In genomic region chr2:210503622-210504300, GRCh38 we compare ENCODE assay signal across 11 cellular contexts. TPM values are rescaled to one million over a fixed set of nuclear protein-coding genes. Genes with fewer than 3 reads are reported as not detected.
A peak's percentile ranks its signal among the peaks of the same experiment; 100 is the strongest.
DNase-seq lines count a peak whose midpoint lies in the region; ATAC-seq and TF ChIP-seq lines count a peak whose summit lies in the region.
"Had no signal": no experiment of that assay in that cellular context is flagged by ENCODE, and none has a peak within 500 bp of the region (broad histone marks: within the 10 kb centered on the region; RNA-seq: fewer than 3 reads in every experiment).

No MANE protein-coding gene starts in this region.

- POLR2A ChIA-PET in MCF 10A (lab: Yijun Ruan, JAX), result no interaction called here
- POLR2A ChIA-PET in RWPE1 (lab: Yijun Ruan, JAX; ENCODE audit: low non-redundant PET), result no interaction called here
- POLR2A ChIA-PET in Caco-2 (lab: Charles Lee), result no interaction called here

- ATAC-seq in mucosa of descending colon (peak; percentile 17), thoracic aorta (ENCODE audit: insufficient number of reproducible peaks, low FRiP score, low read depth) (no peak)

- H3K4me3 Mint-ChIP-seq in MCF 10A (ENCODE audit: unreplicated experiment) (no peak overlapping the region), Caco-2 (ENCODE audit: unreplicated experiment) (no peak overlapping the region)
- H3K4me3 Mint-ChIP-seq: nephron progenitor cell had no signal

- intact Hi-C loops in breast epithelium (cut with DNase I; ENCODE audit: low total_unique reads), result no loop called here
- intact Hi-C loops in MCF 10A (cut with micrococcal nuclease), result no loop called here
- intact Hi-C loops in dorsolateral prefrontal cortex (cut with DNase I), result loop anchor here (2.0 to 5.0 kb wide), 6 partner anchors 61 to 534 kb away; no protein-coding TSS in a partner anchor
- intact Hi-C loops in mucosa of descending colon (cut with DNase I, micrococcal nuclease), result no loop called here
- intact Hi-C loops in Caco-2 (cut with micrococcal nuclease; ENCODE audit: unreplicated experiment), result loop anchor here (1.0 kb wide), 2 partner anchors 46 to 74 kb away; no protein-coding TSS in a partner anchor

- H3K27me3 ChIP-seq in breast epithelium (no peaks in the 10 kb centered on the region), dorsolateral prefrontal cortex (peaks cover 0 to under 1% (median 0%) of the 10 kb centered on the region in 45 donors), thoracic aorta (replicated peaks; ENCODE audit: insufficient read depth) (no peaks in the 10 kb centered on the region), Caco-2 (replicated peaks; ENCODE audit: control insufficient read depth, insufficient read depth, low read length) (no peaks in the 10 kb centered on the region)
- H3K27me3 ChIP-seq: BE2C had no signal

- no peak for DNase-seq in breast epithelium (ENCODE audit: low spot score in 2 of 2)
- DNase-seq in MCF 10A (ENCODE audit: unreplicated experiment), result no peak
- peak; percentile 12 to 89 (median 72) for DNase-seq in dorsolateral prefrontal cortex
- DNase-seq in mucosa of descending colon, result no peak
- no peak for DNase-seq in thoracic aorta (ENCODE audit: low spot score)
- DNase-seq in RWPE1 (ENCODE audit: low spot score), result no peak
- no peak for DNase-seq in D341Med (ENCODE audit: low spot score)
- no peak for DNase-seq in Caco-2

- peak overlapping the region; percentile 10 to 32 (median 22) for H3K4me3 ChIP-seq in breast epithelium
- H3K4me3 ChIP-seq in dorsolateral prefrontal cortex, result peak overlapping the region in 56 of 59 donors; percentile 7 to 67 (median 43)
- no peak overlapping the region for H3K4me3 ChIP-seq in mucosa of descending colon
- peak overlapping the region; percentile 58 for H3K4me3 ChIP-seq in thoracic aorta
- H3K4me3 ChIP-seq in Caco-2 (ENCODE audit: low read depth, low read length), result no peak overlapping the region

- H3K4me1 Mint-ChIP-seq in MCF 10A (ENCODE audit: insufficient read depth, unreplicated experiment) (no peaks in the 10 kb centered on the region), Caco-2 (ENCODE audit: low read depth, unreplicated experiment) (no peaks in the 10 kb centered on the region)
- H3K4me1 Mint-ChIP-seq: nephron progenitor cell had no signal

- H3K27me3 Mint-ChIP-seq in MCF 10A (ENCODE audit: insufficient read depth, unreplicated experiment) (no peaks in the 10 kb centered on the region), Caco-2 (ENCODE audit: insufficient read depth, unreplicated experiment) (peaks cover 2% of the 10 kb centered on the region)

- TF ChIP-seq CTCF in breast epithelium (IDR thresholded peaks at IDR 0.05) (no peak), MCF 10A (IDR thresholded peaks at IDR 0.05; ENCODE audit: unreplicated experiment) (no peak), dorsolateral prefrontal cortex (IDR thresholded peaks at IDR 0.05 in 54 of 56, conservative IDR thresholded peaks at IDR 0.05 in 2 of 56; ENCODE audit: low read depth in 1 of 56, partially characterized antibody in 56 of 56) (peak in 5 of 56 donors; percentile 7 to 27 (median 12)), mucosa of descending colon (IDR thresholded peaks at IDR 0.05) (no peak), thoracic aorta (IDR thresholded peaks at IDR 0.05) (no peak), RWPE1 (conservative IDR thresholded peaks at IDR 0.05; ENCODE audit: low read depth) (no peak), Caco-2 (IDR thresholded peaks at IDR 0.05; ENCODE audit: insufficient read depth in 1 of 2, low read depth in 1 of 2, low read length in 1 of 2, severe bottlenecking in 1 of 2, unreplicated experiment in 1 of 2) (no peak)

- H3K27ac ChIP-seq in breast epithelium (no peak overlapping the region), dorsolateral prefrontal cortex (peak overlapping the region; percentile 32 to 100 (median 97)), thoracic aorta (no peak overlapping the region), RWPE1 (no peak overlapping the region)

- no peaks in the 10 kb centered on the region for H3K36me3 Mint-ChIP-seq in MCF 10A (ENCODE audit: insufficient read depth, unreplicated experiment)
- no peaks in the 10 kb centered on the region for H3K36me3 Mint-ChIP-seq in Caco-2 (ENCODE audit: insufficient read depth, unreplicated experiment)

- H3K27ac Mint-ChIP-seq in MCF 10A (ENCODE audit: low read depth, unreplicated experiment) (no peak overlapping the region), Caco-2 (ENCODE audit: unreplicated experiment) (no peak overlapping the region)
- H3K27ac Mint-ChIP-seq: activated naive CD4-positive, alpha-beta T cell treated with anti-CD3 and anti-CD28 coated beads for 36 hours; nephron progenitor cell had no signal

- H3K9me3 Mint-ChIP-seq in MCF 10A (ENCODE audit: unreplicated experiment), result peaks cover 18% of the 10 kb centered on the region
- no peaks in the 10 kb centered on the region for H3K9me3 Mint-ChIP-seq in Caco-2 (ENCODE audit: unreplicated experiment)

- H3K4me1 ChIP-seq in breast epithelium, result no peaks in the 10 kb centered on the region
- H3K4me1 ChIP-seq in mucosa of descending colon (ENCODE audit: low read depth), result no peaks in the 10 kb centered on the region
- H3K4me1 ChIP-seq in thoracic aorta (ENCODE audit: control insufficient read depth in 1 of 2, low read depth in 2 of 2), result no peaks in the 10 kb centered on the region
- H3K4me1 ChIP-seq in Caco-2, result no peaks in the 10 kb centered on the region
- H3K4me1 ChIP-seq: BE2C had no signal

- no peak for TF ChIP-seq POLR2A in breast epithelium (IDR thresholded peaks at IDR 0.05)

- H3K36me3 ChIP-seq in breast epithelium, result no peaks in the 10 kb centered on the region
- H3K36me3 ChIP-seq in mucosa of descending colon (ENCODE audit: low read depth), result no peaks in the 10 kb centered on the region
- H3K36me3 ChIP-seq in thoracic aorta, result no peaks in the 10 kb centered on the region
- H3K36me3 ChIP-seq in Caco-2 (ENCODE audit: control insufficient read depth, insufficient read depth, low read length), result no peaks in the 10 kb centered on the region
- H3K36me3 ChIP-seq: BE2C had no signal

- H3K9me3 ChIP-seq in breast epithelium (peaks cover 0 to 14% of the 10 kb centered on the region in 2 donors), mucosa of descending colon (no peaks in the 10 kb centered on the region), thoracic aorta (peaks cover 9% of the 10 kb centered on the region), Caco-2 (no peaks in the 10 kb centered on the region)
- H3K9me3 ChIP-seq: BE2C had no signal

- CTCF ChIA-PET in MCF 10A (lab: Yijun Ruan, JAX) (interaction anchor here (0.7 to 3.3 kb wide), 30 partner anchors 9 to 646 kb away, joined by 3 to 16 read pairs (median 4); partner anchors contain the start of gene LANCL1), RWPE1 (lab: Yijun Ruan, JAX) (interaction anchor here (0.5 to 1.1 kb wide), 10 partner anchors 8 to 1487 kb away, joined by 3 to 6 read pairs (median 3); no protein-coding TSS in a partner anchor), Caco-2 (lab: Charles Lee) (interaction anchor here (0.8 to 1.2 kb wide), 3 partner anchors 8 to 81 kb away, joined by 3 read pairs; no protein-coding TSS in a partner anchor)

- BruUV-seq in MCF 10A (replicated peaks; lab: Mats Ljungman, UMichigan), result no TSS peak
- BruUV-seq in Caco-2 (replicated peaks; lab: Mats Ljungman, UMichigan), result no TSS peak

RNA-seq across cellular contexts. Expression of gene LANCL1, which starts 27.2 kb away (rescaled TPM):
- total RNA-seq in breast epithelium, result 10 to 100 TPM; 30.5 to 44.2 (median 43.7) TPM
- total RNA-seq in MCF 10A (2022), result 33.7 and 34.1 TPM in 2 replicates
- 100 to 1,000 TPM in 118 of 120 experiments, 10 to 100 TPM in 2; 71.4 to 393 (median 221) TPM for total RNA-seq in dorsolateral prefrontal cortex
- total RNA-seq in mucosa of descending colon, result 10 to 100 TPM; 20.8 to 45.5 (median 28.0) TPM
- total RNA-seq in thoracic aorta, result 10 to 100 TPM; 23.4 to 34.9 TPM
- total RNA-seq in Caco-2 (2022), result 26.5 and 30.6 TPM in 2 replicates

RNA-seq across cellular contexts. Expression of gene CPS1, which starts 52.6 kb away (rescaled TPM):
- total RNA-seq in breast epithelium (10 to 100 TPM in 1 of 3 donors, 1 to 10 TPM in 2; 5.2 to 10.4 (median 9.2) TPM), MCF 10A (2022) (18.4 and 20.6 TPM in 2 replicates), dorsolateral prefrontal cortex (10 to 100 TPM in 35 of 120 experiments, 1 to 10 TPM in 85; 3.5 to 15.7 (median 8.3) TPM), mucosa of descending colon (1 to 10 TPM in 1 of 3 donors, under 1 TPM in 2; 0.29 to 1.5 (median 0.99) TPM), thoracic aorta (1 to 10 TPM; 3.4 to 3.5 TPM), Caco-2 (2022) (0.84 and 1.2 TPM in 2 replicates)

Comparison
In these comparisons a context has a peak if more than half of its experiments do, and no peak if none do; other contexts are left out.
1. DNase-seq: peak in dorsolateral prefrontal cortex (10 of 10); none in breast epithelium (0 of 2), MCF 10A (single experiment), mucosa of descending colon (0 of 3), thoracic aorta (single experiment), RWPE1 (single experiment), D341Med (single experiment) and Caco-2 (0 of 2).
2. H3K27ac ChIP-seq: peak in dorsolateral prefrontal cortex (59 of 59); none in breast epithelium (0 of 2), thoracic aorta (0 of 2) and RWPE1 (single experiment).
3. H3K4me3 ChIP-seq: peak in breast epithelium (3 of 3), dorsolateral prefrontal cortex (56 of 59) and thoracic aorta (single experiment); none in mucosa of descending colon (single experiment) and Caco-2 (single experiment).
4. intact Hi-C loops: an anchor here in dorsolateral prefrontal cortex (2.0 to 5.0 kb wide) and Caco-2 (1.0 kb wide); none called in breast epithelium, MCF 10A and mucosa of descending colon.